2 cellular contexts compared by ENCODE assay signal in genomic region chr3:21795152-21795837, GRCh38.
TF ChIP-seq lines count a peak whose summit lies in the region.

No MANE protein-coding gene starts in this region.

TF ChIP-seq in SK-N-SH, 30 proteins besides CTCF, POLR2A, EP300 and RAD21 (continued from another document):
- TF ChIP-seq MAX (IDR thresholded peaks at IDR 0.05; ENCODE audit: low read depth) (no peak), GABPA (IDR thresholded peaks at IDR 0.05; ENCODE audit: low read depth) (no peak), MEF2A (IDR thresholded peaks at IDR 0.05; ENCODE audit: borderline replicate concordance, low read depth) (no peak), ELF1 (IDR thresholded peaks at IDR 0.05) (no peak), CHD2 (IDR thresholded peaks at IDR 0.05; ENCODE audit: low read length, partially characterized antibody) (peak; percentile 25), EZH2phosphoT487 (IDR thresholded peaks at IDR 0.05; ENCODE audit: borderline replicate concordance, low read depth) (no peak), GATA2 (CRISPR knock-in tag; IDR thresholded peaks at IDR 0.05) (no peak), SMC3 (IDR thresholded peaks at IDR 0.05; ENCODE audit: low read depth, low read length) (no peak), TAF1 (IDR thresholded peaks at IDR 0.05; ENCODE audit: borderline replicate concordance, low read depth, low read length) (no peak), REST (IDR thresholded peaks at IDR 0.05; ENCODE audit: low read depth, low read length) (no peak), MXI1 (IDR thresholded peaks at IDR 0.05; ENCODE audit: low read depth, low read length) (peak; percentile 28; the same call in 1 of the 2 replicates), RCOR1 (IDR thresholded peaks at IDR 0.05; ENCODE audit: low read length) (peak; percentile 54; the same call in 1 of the 2 replicates)

TF ChIP-seq in SK-N-SH treated with all-trans-retinoic acid at 6 μM for 48 hours, 23 proteins besides CTCF, POLR2A, EP300 and RAD21 (continued from another document):
- TF ChIP-seq TSHZ2 (CRISPR knock-in tag; IDR thresholded peaks at IDR 0.05) (no peak), CSDC2 (CRISPR knock-in tag; IDR thresholded peaks at IDR 0.05) (no peak), BACH2 (CRISPR knock-in tag; IDR thresholded peaks at IDR 0.05; ENCODE audit: borderline replicate concordance) (no peak), ISL1 (CRISPR knock-in tag; IDR thresholded peaks at IDR 0.05) (no peak), OSR1 (CRISPR knock-in tag; IDR thresholded peaks at IDR 0.05) (no peak), POU6F1 (CRISPR knock-in tag; IDR thresholded peaks at IDR 0.05; ENCODE audit: borderline replicate concordance, low read depth) (no peak), ZNF8 (CRISPR knock-in tag; IDR thresholded peaks at IDR 0.05) (no peak), ZC3H10 (CRISPR knock-in tag; IDR thresholded peaks at IDR 0.05) (no peak), TCF4 (CRISPR knock-in tag; IDR thresholded peaks at IDR 0.05; ENCODE audit: borderline replicate concordance) (no peak), GLIS3 (CRISPR knock-in tag; IDR thresholded peaks at IDR 0.05) (no peak), ZNF70 (CRISPR knock-in tag; IDR thresholded peaks at IDR 0.05) (no peak), RARB (CRISPR knock-in tag; IDR thresholded peaks at IDR 0.05) (no peak), TOX (CRISPR knock-in tag; IDR thresholded peaks at IDR 0.05; ENCODE audit: borderline replicate concordance) (no peak)
- TF ChIP-seq, protein P1, sequence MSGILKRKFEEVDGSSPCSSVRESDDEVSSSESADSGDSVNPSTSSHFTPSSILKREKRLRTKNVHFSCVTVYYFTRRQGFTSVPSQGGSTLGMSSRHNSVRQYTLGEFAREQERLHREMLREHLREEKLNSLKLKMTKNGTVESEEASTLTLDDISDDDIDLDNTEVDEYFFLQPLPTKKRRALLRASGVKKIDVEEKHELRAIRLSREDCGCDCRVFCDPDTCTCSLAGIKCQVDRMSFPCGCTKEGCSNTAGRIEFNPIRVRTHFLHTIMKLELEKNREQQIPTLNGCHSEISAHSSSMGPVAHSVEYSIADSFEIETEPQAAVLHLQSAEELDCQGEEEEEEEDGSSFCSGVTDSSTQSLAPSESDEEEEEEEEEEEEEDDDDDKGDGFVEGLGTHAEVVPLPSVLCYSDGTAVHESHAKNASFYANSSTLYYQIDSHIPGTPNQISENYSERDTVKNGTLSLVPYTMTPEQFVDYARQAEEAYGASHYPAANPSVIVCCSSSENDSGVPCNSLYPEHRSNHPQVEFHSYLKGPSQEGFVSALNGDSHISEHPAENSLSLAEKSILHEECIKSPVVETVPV (CRISPR knock-in tag; IDR thresholded peaks at IDR 0.05) = no peak
